ENCODE assay signal across 9 cellular contexts in the genomic region with DNA sequence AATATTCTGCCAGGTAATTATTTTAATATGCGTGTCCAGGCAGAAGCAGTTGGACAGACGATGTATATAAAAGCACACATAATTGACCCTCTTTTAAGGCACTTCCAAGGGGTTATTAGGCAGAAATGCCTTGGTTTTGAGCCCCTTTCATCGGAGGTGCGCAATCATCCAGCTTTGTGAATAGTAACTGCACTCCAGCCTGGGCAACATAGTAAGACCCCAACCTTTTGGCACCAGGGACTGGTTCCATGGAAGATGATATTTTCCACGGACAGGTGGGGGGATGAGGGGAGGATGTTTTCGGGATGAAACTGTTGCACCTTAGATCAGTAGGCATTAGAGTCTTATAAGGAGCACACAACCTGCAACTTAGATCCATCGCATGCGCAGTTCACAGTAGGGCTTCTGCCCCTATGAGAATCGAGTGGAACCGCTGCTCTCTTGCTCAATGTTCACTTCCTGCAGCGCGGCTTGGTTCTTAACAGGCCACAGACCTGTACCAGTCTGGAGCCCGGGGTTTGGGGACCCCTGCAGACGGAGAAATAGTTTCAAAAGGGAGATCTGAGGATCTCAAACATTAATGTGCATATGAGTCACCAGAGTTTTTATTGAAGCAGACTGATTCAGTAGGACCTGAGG. TPM values are rescaled to one million over a fixed set of nuclear protein-coding genes. Genes with fewer than 3 reads are reported as not detected.
DNase-seq lines count a peak whose midpoint lies in the region; ATAC-seq, FAIRE-seq and TF ChIP-seq lines count a peak whose summit lies in the region.
"Had no signal": no experiment of that assay in that cellular context is flagged by ENCODE, and none has a peak within 500 bp of the region (broad histone marks: within the 10 kb centered on the region; RNA-seq: fewer than 3 reads in every experiment).

No MANE protein-coding gene starts in this region.

- no peak overlapping the region for H2AFZ ChIP-seq in endothelial cell of umbilical vein (ENCODE audit: low read depth, low read length)

- H3K27me3 ChIP-seq in BLaER1 (peaks cover 42% of the 10 kb centered on the region), endothelial cell of umbilical vein (ENCODE audit: control insufficient read depth in 2 of 2, insufficient read depth in 2 of 2, low read length in 2 of 2) (peaks cover 57 to 82% of the 10 kb centered on the region in 2 experiments)

- BruUV-seq in endothelial cell of umbilical vein (replicated peaks; lab: Mats Ljungman, UMichigan) = no TSS peak

- H3K9ac ChIP-seq in BLaER1 (no peak overlapping the region), endothelial cell of umbilical vein (replicated peaks; ENCODE audit: extremely low read depth, insufficient read depth, low read length) (no peak overlapping the region)

- H4K20me1 ChIP-seq in BLaER1 (peaks cover 20% of the 10 kb centered on the region), endothelial cell of umbilical vein (replicated peaks; ENCODE audit: control insufficient read depth, extremely low read depth, insufficient read depth, low read length) (no peaks in the 10 kb centered on the region)

- H3K4me1 ChIP-seq in BLaER1 = peaks cover 19% of the 10 kb centered on the region
- H3K4me1 ChIP-seq in endothelial cell of umbilical vein (ENCODE audit: control insufficient read depth, extremely low read depth, insufficient read depth, low read length) = peaks cover 6% of the 10 kb centered on the region

- ATAC-seq in HG02840 (IDR thresholded peaks at IDR 0.05; ENCODE audit: low FRiP score, unreplicated experiment) (peak; percentile 29), HG03175 (IDR thresholded peaks at IDR 0.05; ENCODE audit: unreplicated experiment) (no peak)

- H3K36me3 ChIP-seq in BLaER1 (no peaks in the 10 kb centered on the region), endothelial cell of umbilical vein (ENCODE audit: control insufficient read depth in 2 of 2, extremely low read depth in 1 of 2, insufficient read depth in 2 of 2, low read length in 2 of 2) (no peaks in the 10 kb centered on the region)

- peak; percentile 31 to 42 for DNase-seq in activated CD4-positive, alpha-beta T cell treated with anti-CD3 and anti-CD28 coated beads for 4 hours
- DNase-seq in endothelial cell of umbilical vein (ENCODE audit: low read depth, low spot score) (no peak), COR-L47 (lab: John Stamatoyannopoulos, UW) (no peak), cortex of kidney (lab: John Stamatoyannopoulos, UW) (no peak)
- peak; percentile 27 to 45 for DNase-seq in stimulated activated CD8-positive, alpha-beta memory T cell treated with anti-CD3 and anti-CD28 coated beads, Interleukin-2, amount 100 ng/mL, for 1 hour (ENCODE audit: low read depth in 2 of 2)

- POLR2A ChIA-PET in endothelial cell of umbilical vein (lab: Charles Lee) = no interaction called here

- dilution Hi-C loops in endothelial cell of umbilical vein (cut with MboI; ENCODE audit: extremely low pct_ligation_motif_present, low sequenced_read_pairs) = no loop called here

- no peaks in the 10 kb centered on the region for H3K79me2 ChIP-seq in endothelial cell of umbilical vein (ENCODE audit: control insufficient read depth, insufficient read depth, low read length)

- CTCF ChIA-PET in endothelial cell of umbilical vein (lab: Charles Lee) = no interaction called here

- intact Hi-C loops in endothelial cell of umbilical vein (cut with micrococcal nuclease) = no loop called here

- FAIRE-seq in endothelial cell of umbilical vein (lab: Jason Lieb, UNC) = peak; percentile 37
- FAIRE-seq: colon had no signal

- H3K4me3 ChIP-seq in BLaER1 = no peak overlapping the region
- no peak overlapping the region for H3K4me3 ChIP-seq in endothelial cell of umbilical vein (replicated peaks in 1 of 3; ENCODE audit: insufficient read depth in 1 of 3, low read depth in 1 of 3, low read length in 3 of 3)

- no peak for TF ChIP-seq CTCF in endothelial cell of umbilical vein (IDR thresholded peaks at IDR 0.05; ENCODE audit: extremely low read depth in 1 of 2, insufficient read depth in 1 of 2, low read depth in 1 of 2, low read length in 2 of 2)

- peak overlapping the region; percentile 96; the same call in 1 of the 2 replicates for H3K4me2 ChIP-seq in BLaER1
- no peak overlapping the region for H3K4me2 ChIP-seq in endothelial cell of umbilical vein (ENCODE audit: insufficient read depth, low read length)

- H3K9me1 ChIP-seq in endothelial cell of umbilical vein (replicated peaks; ENCODE audit: control insufficient read depth, extremely low read depth, insufficient read depth, low read length) = no peaks in the 10 kb centered on the region

- TF ChIP-seq POLR2A in endothelial cell of umbilical vein (IDR thresholded peaks at IDR 0.05; ENCODE audit: low read depth, low read length) = no peak

- H3K9me3 ChIP-seq in BLaER1 (peaks cover 10% of the 10 kb centered on the region), endothelial cell of umbilical vein (replicated peaks; ENCODE audit: control insufficient read depth, insufficient read depth, low read length) (no peaks in the 10 kb centered on the region)

- H3K27ac ChIP-seq in BLaER1 (no peak overlapping the region), endothelial cell of umbilical vein (ENCODE audit: insufficient read depth, low read depth, low read length) (no peak overlapping the region)

TF ChIP-seq in endothelial cell of umbilical vein, 7 proteins besides CTCF, POLR2A, EP300 and RAD21:
- no peak for TF ChIP-seq MYC (IDR thresholded peaks at IDR 0.05; ENCODE audit: low read depth, low read length)
- no peak for TF ChIP-seq POLR2AphosphoS5 (IDR thresholded peaks at IDR 0.05; ENCODE audit: insufficient read depth, low read depth, low read length)
- no peak for TF ChIP-seq GATA2 (IDR thresholded peaks at IDR 0.05; ENCODE audit: insufficient read depth, insufficient read length, low read depth, low read length)
- TF ChIP-seq MAX (IDR thresholded peaks at IDR 0.05; ENCODE audit: insufficient read depth, insufficient read length) = no peak
- no peak for TF ChIP-seq EZH2 (IDR thresholded peaks at IDR 0.05; ENCODE audit: borderline replicate concordance, low read depth, low read length, severe bottlenecking)
- no peak for TF ChIP-seq FOS (IDR thresholded peaks at IDR 0.05; ENCODE audit: borderline replicate concordance, insufficient read depth, low read length)
- TF ChIP-seq JUN (IDR thresholded peaks at IDR 0.05; ENCODE audit: borderline replicate concordance, insufficient read depth, insufficient read length, low read depth) = no peak

RNA-seq across cellular contexts. Expression of gene MCOLN2, which starts 1.8 kb away (rescaled TPM):
- total RNA-seq in endothelial cell of umbilical vein = not detected in 2 replicates
- not detected in 2 replicates for polyA plus RNA-seq in endothelial cell of umbilical vein
- polyA plus RNA-seq in endothelial cell of umbilical vein (2011; cell fraction: cytosol; rRNA removed) = not detected in 2 replicates
- polyA plus RNA-seq in endothelial cell of umbilical vein (2011; cell fraction: nucleus; rRNA removed) = not detected in 2 replicates
- polyA plus RNA-seq in endothelial cell of umbilical vein (2012) = not detected in 2 replicates
- polyA minus RNA-seq in endothelial cell of umbilical vein = not detected in 2 replicates
- polyA minus RNA-seq in endothelial cell of umbilical vein (2011; cell fraction: cytosol; rRNA and poly(A)+ RNA removed) = not detected
- polyA minus RNA-seq in endothelial cell of umbilical vein (2011; cell fraction: nucleus; rRNA and poly(A)+ RNA removed) = not detected in 2 replicates

RNA-seq across cellular contexts. Expression of gene MCOLN3, which starts 49.5 kb away (rescaled TPM):
- total RNA-seq in endothelial cell of umbilical vein = not detected in 2 replicates
- polyA plus RNA-seq in endothelial cell of umbilical vein = 0.06 TPM in 1 of 2 replicates, not detected in the other
- not detected in 2 replicates for polyA plus RNA-seq in endothelial cell of umbilical vein (2011; cell fraction: cytosol; rRNA removed)
- polyA plus RNA-seq in endothelial cell of umbilical vein (2011; cell fraction: nucleus; rRNA removed) = 0.07 and 0.09 TPM in 2 replicates
- not detected in 2 replicates for polyA plus RNA-seq in endothelial cell of umbilical vein (2012)
- not detected in 2 replicates for polyA minus RNA-seq in endothelial cell of umbilical vein
- polyA minus RNA-seq in endothelial cell of umbilical vein (2011; cell fraction: cytosol; rRNA and poly(A)+ RNA removed) = not detected
- polyA minus RNA-seq in endothelial cell of umbilical vein (2011; cell fraction: nucleus; rRNA and poly(A)+ RNA removed) = not detected in 2 replicates

Comparison
In these comparisons a context has a peak if more than half of its experiments do, and no peak if none do; other contexts are left out.
1. DNase-seq: peak in activated CD4-positive, alpha-beta T cell treated with anti-CD3 and anti-CD28 coated beads for 4 hours (2 of 2) and stimulated activated CD8-positive, alpha-beta memory T cell treated with anti-CD3 and anti-CD28 coated beads, Interleukin-2, amount 100 ng/mL, for 1 hour (2 of 2); none in endothelial cell of umbilical vein (single experiment), COR-L47 (single experiment) and cortex of kidney (single experiment).